12 cellular contexts compared by ENCODE assay signal in the genomic region with DNA sequence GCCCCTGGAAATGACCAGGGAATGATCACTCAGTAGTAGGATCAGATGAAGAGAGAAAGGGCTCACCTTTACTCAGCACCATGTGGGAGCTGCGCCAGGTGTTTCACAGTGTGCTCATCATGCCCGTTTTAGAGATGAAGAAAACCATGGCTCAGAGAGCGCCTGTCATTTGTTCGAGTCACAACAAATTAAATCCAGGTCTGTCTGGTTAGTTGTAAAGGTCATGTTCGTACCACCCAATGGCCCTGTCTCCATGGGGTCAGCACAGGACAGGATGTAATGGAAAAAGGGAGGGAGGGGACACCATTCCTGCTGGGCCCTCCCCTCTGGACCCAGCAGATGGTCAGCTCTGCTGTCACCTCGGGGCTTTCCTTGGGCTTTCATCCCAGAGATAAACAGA. TPM values are rescaled to one million over a fixed set of nuclear protein-coding genes. Genes with fewer than 3 reads are reported as not detected.
A peak's percentile ranks its signal among the peaks of the same experiment; 100 is the strongest.
DNase-seq lines count a peak whose midpoint lies in the region; ATAC-seq, FAIRE-seq and TF ChIP-seq lines count a peak whose summit lies in the region.
"Had no signal": no experiment of that assay in that cellular context is flagged by ENCODE, and none has a peak within 500 bp of the region (broad histone marks: within the 10 kb centered on the region; RNA-seq: fewer than 3 reads in every experiment).

No MANE protein-coding gene starts in this region.

- H3K27ac ChIP-seq in lung (ENCODE audit: low read depth in 1 of 2, low read length in 1 of 2) (peak overlapping the region; percentile 44 to 46), spleen (peak overlapping the region in 7 of 8 donors; percentile 30 to 76 (median 63))

- H3K4me1 ChIP-seq in lung (ENCODE audit: control insufficient read depth in 2 of 2, insufficient read depth in 2 of 2, low read length in 2 of 2): peaks cover 0 to 22% of the 10 kb centered on the region in 2 donors
- peaks cover 0 to 72% (median 12%) of the 10 kb centered on the region in 6 donors for H3K4me1 ChIP-seq in spleen

- ATAC-seq in lung (ENCODE audit: insufficient read depth, low FRiP score): no peak
- no peak for ATAC-seq in GM18858 (IDR thresholded peaks at IDR 0.05; ENCODE audit: unreplicated experiment)

- peak; percentile 80 for FAIRE-seq in bronchial epithelial cell (lab: Jason Lieb, UNC)

- H3K9me3 ChIP-seq in MG63 (no peaks in the 10 kb centered on the region), lung (ENCODE audit: control insufficient read depth in 2 of 2, insufficient read depth in 1 of 2, low read length in 1 of 2) (no peaks in the 10 kb centered on the region), spleen (no peaks in the 10 kb centered on the region)

- WGBS in lung, 2 donors: 72 to 78% methylated on average over 6 of the region's 6 CpGs
- WGBS in spleen, 5 donors: 65 to 77% (median 71%) methylated on average over 6 of the region's 6 CpGs

- H3K36me3 ChIP-seq in MG63: peaks cover 42% of the 10 kb centered on the region
- H3K36me3 ChIP-seq in bronchial epithelial cell (ENCODE audit: control insufficient read depth, insufficient read depth, low read length): peaks cover 1% of the 10 kb centered on the region
- H3K36me3 ChIP-seq in lung (ENCODE audit: control insufficient read depth in 2 of 2, insufficient read depth in 2 of 2, low read length in 2 of 2): no peaks in the 10 kb centered on the region
- no peaks in the 10 kb centered on the region for H3K36me3 ChIP-seq in spleen

- H3K4me3 ChIP-seq in MG63: no peak overlapping the region
- no peak overlapping the region for H3K4me3 ChIP-seq in bronchial epithelial cell (ENCODE audit: low read depth, low read length)
- no peak overlapping the region for H3K4me3 ChIP-seq in lung
- no peak overlapping the region for H3K4me3 ChIP-seq in spleen
- H3K4me3 ChIP-seq: dorsolateral prefrontal cortex had no signal

- intact Hi-C loops in spleen (cut with DNase I; ENCODE audit: low total_unique reads): no loop called here

- TF ChIP-seq CTCF in bronchial epithelial cell (IDR thresholded peaks at IDR 0.05; ENCODE audit: insufficient read depth, low read length, severe bottlenecking): no peak
- no peak for TF ChIP-seq CTCF in lung (IDR thresholded peaks at IDR 0.05; ENCODE audit: control extremely low read depth, extremely low read depth)
- no peak for TF ChIP-seq CTCF in spleen (IDR thresholded peaks at IDR 0.05 in 8 of 11, conservative IDR thresholded peaks at IDR 0.05 in 3 of 11)

- no peak for TF ChIP-seq POLR2A in spleen (IDR thresholded peaks at IDR 0.05)

- peak; percentile 54 for DNase-seq in MG63
- DNase-seq in bronchial epithelial cell (ENCODE audit: low read depth): peak; percentile 60
- no peak for DNase-seq in lung (ENCODE audit: low spot score)
- DNase-seq in spleen: no peak
- no peak for DNase-seq in NCI-H2081 treated with DMSO at 0.1 percent for 48 hours (lab: John Stamatoyannopoulos, UW)
- DNase-seq in GM19240 (ENCODE audit: insufficient read length, low spot score): no peak
- DNase-seq in SW 1271 (lab: John Stamatoyannopoulos, UW): no peak
- DNase-seq: activated CD4-positive, alpha-beta T cell treated with anti-CD3 and anti-CD28 coated beads for 48 hours; dorsolateral prefrontal cortex; HCEC 1CT; NCI-H446 had no signal

- H3K27me3 ChIP-seq in MG63: no peaks in the 10 kb centered on the region
- H3K27me3 ChIP-seq in bronchial epithelial cell (ENCODE audit: control insufficient read depth, insufficient read depth, low read length): no peaks in the 10 kb centered on the region
- H3K27me3 ChIP-seq in lung (ENCODE audit: control insufficient read depth, insufficient read depth): no peaks in the 10 kb centered on the region
- H3K27me3 ChIP-seq in spleen (replicated peaks in 1 of 7): peaks cover 0 to 12% (median 0%) of the 10 kb centered on the region in 7 donors

RNA-seq across cellular contexts. Expression of gene KIRREL1, which starts 15.2 kb away (rescaled TPM):
- total RNA-seq in MG63 (2014; rRNA removed; shearing (Covaris generic); ENCODE audit: low replicate concordance): 25.3 and 26.3 TPM in 2 replicates
- total RNA-seq in bronchial epithelial cell: 20.2 and 24.2 TPM in 2 replicates
- total RNA-seq in lung: 10 to 100 TPM; 33.9 to 41.8 TPM
- polyA plus RNA-seq in lung: 10 to 100 TPM in 1 of 2 donors, 1 to 10 TPM in 1; 7.5 to 19.2 TPM
- 10 to 100 TPM; 14.0 to 50.9 (median 24.5) TPM for total RNA-seq in spleen
- polyA plus RNA-seq in spleen: 1 to 10 TPM; 1.4 to 3.9 (median 1.7) TPM

Comparison
In these comparisons a context has a peak if more than half of its experiments do, and no peak if none do; other contexts are left out.
1. DNase-seq: peak in MG63 (single experiment) and bronchial epithelial cell (single experiment); none in lung (single experiment), spleen (single experiment), NCI-H2081 treated with DMSO at 0.1 percent for 48 hours (single experiment), GM19240 (single experiment) and SW 1271 (0 of 2).